Comparison of ENCODE assay signal across 10 cellular contexts in genomic region chr2:54577035-54577434, GRCh38.
DNase-seq lines count a peak whose midpoint lies in the region; ATAC-seq and TF ChIP-seq lines count a peak whose summit lies in the region.
"Had no signal": no experiment of that assay in that cellular context is flagged by ENCODE, and none has a peak within 500 bp of the region (broad histone marks: within the 10 kb centered on the region; RNA-seq: fewer than 3 reads in every experiment).

No MANE protein-coding gene starts in this region.

- H3K4me3 Mint-ChIP-seq in CD8-positive, alpha-beta T cell, result peak overlapping the region; percentile 38
- H3K4me3 Mint-ChIP-seq in activated B cell treated with CpG ODN at 0.5 μM for 24 hours, result no peak overlapping the region
- no peak overlapping the region for H3K4me3 Mint-ChIP-seq in activated T-helper 2 cell treated with anti-CD3 and anti-CD28 coated beads, Interferon-gamma antibody, Interleukin-2, Interleukin-4, amounts not matched to agents 10 μg/mL and 5 μg/mL and 100 μg/mL, durations not matched to agents 14 hours and 24 hours and 36 hours (ENCODE audit: low read depth)

- no peaks in the 10 kb centered on the region for H3K36me3 ChIP-seq in CD8-positive, alpha-beta T cell (ENCODE audit: insufficient read depth, low read length)
- H3K36me3 ChIP-seq in KOPT-K1 (ENCODE audit: insufficient read depth, low read length), result peaks cover 13% of the 10 kb centered on the region; the same call in 1 of the 2 replicates

- peaks cover 14% of the 10 kb centered on the region for H3K36me3 Mint-ChIP-seq in CD8-positive, alpha-beta T cell
- H3K36me3 Mint-ChIP-seq in activated B cell treated with CpG ODN at 0.5 μM for 24 hours (ENCODE audit: low read depth), result peaks cover 16% of the 10 kb centered on the region
- peaks cover 13% of the 10 kb centered on the region for H3K36me3 Mint-ChIP-seq in activated T-helper 2 cell treated with anti-CD3 and anti-CD28 coated beads, Interferon-gamma antibody, Interleukin-2, Interleukin-4, amounts not matched to agents 10 μg/mL and 5 μg/mL and 100 μg/mL, durations not matched to agents 14 hours and 24 hours and 36 hours (ENCODE audit: low read depth)

- peak overlapping the region; percentile 100 for H3K27ac Mint-ChIP-seq in CD8-positive, alpha-beta T cell
- H3K27ac Mint-ChIP-seq in activated B cell treated with CpG ODN at 0.5 μM for 24 hours, result peak overlapping the region; percentile 19
- H3K27ac Mint-ChIP-seq in activated T-helper 2 cell treated with anti-CD3 and anti-CD28 coated beads, Interferon-gamma antibody, Interleukin-2, Interleukin-4, amounts not matched to agents 10 μg/mL and 5 μg/mL and 100 μg/mL, durations not matched to agents 14 hours and 24 hours and 36 hours, result no peak overlapping the region

- ATAC-seq in CD8-positive, alpha-beta T cell, result no peak
- ATAC-seq in activated B cell treated with CpG ODN at 0.5 μM for 24 hours (ENCODE audit: low read depth) (no peak), HG02763 (IDR thresholded peaks at IDR 0.05; ENCODE audit: unreplicated experiment) (no peak), esophagus mucosa (no peak)
- ATAC-seq: Panc1 had no signal

- no peak for TF ChIP-seq CTCF in CD8-positive, alpha-beta T cell (IDR thresholded peaks at IDR 0.05)
- TF ChIP-seq CTCF in activated B cell treated with CpG ODN at 0.5 μM for 24 hours (IDR thresholded peaks at IDR 0.05), result no peak

- CTCF ChIA-PET in CD8-positive, alpha-beta T cell (lab: Charles Lee), result interaction anchor here (1.3 to 1.9 kb wide), 4 partner anchors 10 to 28 kb away, joined by 3 to 7 read pairs (median 4); no protein-coding TSS in a partner anchor
- CTCF ChIA-PET in activated B cell treated with CpG ODN at 0.5 μM for 24 hours (lab: Charles Lee), result interaction anchor here (1.5 to 4.2 kb wide), 3 partner anchors 17 to 127 kb away, joined by 3 to 21 read pairs (median 5); no protein-coding TSS in a partner anchor

- no peaks in the 10 kb centered on the region for H3K9me3 ChIP-seq in CD8-positive, alpha-beta T cell (ENCODE audit: low read length)
- no peaks in the 10 kb centered on the region for H3K9me3 ChIP-seq in KOPT-K1 (ENCODE audit: insufficient read depth, low read length, poor library complexity, severe bottlenecking)

- peaks cover 96% of the 10 kb centered on the region for H3K4me1 Mint-ChIP-seq in CD8-positive, alpha-beta T cell (ENCODE audit: low read depth)
- peaks cover 98% of the 10 kb centered on the region for H3K4me1 Mint-ChIP-seq in activated B cell treated with CpG ODN at 0.5 μM for 24 hours
- peaks cover 87% of the 10 kb centered on the region for H3K4me1 Mint-ChIP-seq in activated T-helper 2 cell treated with anti-CD3 and anti-CD28 coated beads, Interferon-gamma antibody, Interleukin-2, Interleukin-4, amounts not matched to agents 10 μg/mL and 5 μg/mL and 100 μg/mL, durations not matched to agents 14 hours and 24 hours and 36 hours (ENCODE audit: low read depth)

- no peaks in the 10 kb centered on the region for H3K9me3 Mint-ChIP-seq in CD8-positive, alpha-beta T cell
- no peaks in the 10 kb centered on the region for H3K9me3 Mint-ChIP-seq in activated B cell treated with CpG ODN at 0.5 μM for 24 hours
- no peaks in the 10 kb centered on the region for H3K9me3 Mint-ChIP-seq in activated T-helper 2 cell treated with anti-CD3 and anti-CD28 coated beads, Interferon-gamma antibody, Interleukin-2, Interleukin-4, amounts not matched to agents 10 μg/mL and 5 μg/mL and 100 μg/mL, durations not matched to agents 14 hours and 24 hours and 36 hours

- H3K27ac ChIP-seq in CD8-positive, alpha-beta T cell (ENCODE audit: low read depth, low read length), result peak overlapping the region; percentile 15
- peak overlapping the region; percentile 93 for H3K27ac ChIP-seq in KOPT-K1 (ENCODE audit: low read depth, low read length, poor library complexity, severe bottlenecking)
- H3K27ac ChIP-seq: HL-60 had no signal

- no peaks in the 10 kb centered on the region for H3K27me3 Mint-ChIP-seq in CD8-positive, alpha-beta T cell (ENCODE audit: low read depth)
- H3K27me3 Mint-ChIP-seq in activated B cell treated with CpG ODN at 0.5 μM for 24 hours, result no peaks in the 10 kb centered on the region
- H3K27me3 Mint-ChIP-seq in activated T-helper 2 cell treated with anti-CD3 and anti-CD28 coated beads, Interferon-gamma antibody, Interleukin-2, Interleukin-4, amounts not matched to agents 10 μg/mL and 5 μg/mL and 100 μg/mL, durations not matched to agents 14 hours and 24 hours and 36 hours (ENCODE audit: low read depth), result no peaks in the 10 kb centered on the region

- POLR2A ChIA-PET in CD8-positive, alpha-beta T cell (lab: Charles Lee), result interaction anchor here (4.4 kb wide), 1 partner anchor 13 kb away, joined by 24 read pairs; no protein-coding TSS in a partner anchor
- POLR2A ChIA-PET in activated B cell treated with CpG ODN at 0.5 μM for 24 hours (lab: Charles Lee), result interaction anchor here (11.2 kb wide), 1 partner anchor 18 kb away, joined by 198 read pairs; no protein-coding TSS in a partner anchor

- DNase-seq in CD8-positive, alpha-beta T cell, result no peak
- DNase-seq in activated B cell treated with CpG ODN at 0.5 μM for 24 hours (no peak), medulla oblongata (ENCODE audit: extremely low spot score) (peak; percentile 55), kidney glomerular epithelial cell (lab: John Stamatoyannopoulos, UW) (no peak)
- DNase-seq in activated T-helper 2 cell treated with anti-CD3 and anti-CD28 coated beads, Interferon-gamma antibody, Interleukin-2, Interleukin-4, amounts not matched to agents 10 μg/mL and 5 μg/mL and 100 μg/mL, durations not matched to agents 14 hours and 24 hours and 36 hours (ENCODE audit: low spot score), result no peak

- H3K27me3 ChIP-seq in CD8-positive, alpha-beta T cell (ENCODE audit: insufficient read depth, low read length), result no peaks in the 10 kb centered on the region

- intact Hi-C loops in CD8-positive, alpha-beta T cell (cut with DNase I, micrococcal nuclease), result loop anchor here in 1 of 2 experiments (10.0 kb wide), 2 partner anchors 602 to 648 kb away; partner anchors contain the start of gene PSME4
- intact Hi-C loops in activated B cell treated with CpG ODN at 0.5 μM for 24 hours (cut with micrococcal nuclease), result no loop called here
- intact Hi-C loops in activated T-helper 2 cell treated with anti-CD3 and anti-CD28 coated beads, Interferon-gamma antibody, Interleukin-2, Interleukin-4, amounts not matched to agents 10 μg/mL and 5 μg/mL and 100 μg/mL, durations not matched to agents 14 hours and 24 hours and 36 hours (cut with micrococcal nuclease), result loop anchor here (10.0 kb wide), 2 partner anchors 428 to 1038 kb away; partner anchors contain the start of gene PPP4R3B

- H3K4me1 ChIP-seq in CD8-positive, alpha-beta T cell (ENCODE audit: insufficient read depth, low read length), result peaks cover 96% of the 10 kb centered on the region

- H3K4me3 ChIP-seq in CD8-positive, alpha-beta T cell (ENCODE audit: low read depth, low read length), result no peak overlapping the region
